37 cellular contexts compared by ENCODE assay signal in genomic region chr1:151813271-151813977, GRCh38. TPM values are rescaled to one million over a fixed set of nuclear protein-coding genes. Genes with fewer than 3 reads are reported as not detected.
"Had no signal": no experiment of that assay in that cellular context is flagged by ENCODE, and none has a peak within 500 bp of the region (broad histone marks: within the 10 kb centered on the region; RNA-seq: fewer than 3 reads in every experiment).

No MANE protein-coding gene starts in this region.

- H3K27me3 ChIP-seq: breast epithelium, dorsolateral prefrontal cortex, pancreas, vagina had no signal

- H3K36me3 ChIP-seq: breast epithelium, prostate gland, thoracic aorta, vagina had no signal

- ATAC-seq: activated naive CD8-positive, alpha-beta T cell treated with anti-CD3 and anti-CD28 coated beads, Interleukin-2, amount 50 U/mL, for 24 hours; activated T-cell treated with anti-CD3 and anti-CD28 coated beads, Interleukin-2, amount 50 U/mL, for 4 hours; left cardiac atrium; left ventricle myocardium superior; mucosa of descending colon; pancreas; sciatic nerve had no signal

- H3K9me3 ChIP-seq: breast epithelium, mucosa of descending colon, pancreas, prostate gland, thoracic aorta, vagina had no signal

- H3K9me3 Mint-ChIP-seq: activated CD4-positive, alpha-beta memory T cell treated with anti-CD3 and anti-CD28 coated beads, Interleukin-2, amount 10 ng/mL, durations not matched to agents 7 days and 5 days; activated CD4-positive, alpha-beta T cell treated with anti-CD3 and anti-CD28 coated beads, Interleukin-2, amount 10 ng/mL, durations not matched to agents 7 days and 5 days; activated naive CD4-positive, alpha-beta T cell treated with anti-CD3 and anti-CD28 coated beads, Interleukin-2, amount 50 U/mL, for 24 hours; activated naive CD8-positive, alpha-beta T cell treated with anti-CD3 and anti-CD28 coated beads, Interleukin-2, amount 50 U/mL, for 24 hours; activated T-cell treated with anti-CD3 and anti-CD28 coated beads, Interleukin-2, amount 50 U/mL, for 4 hours; activated T-helper 2 cell treated with anti-CD3 and anti-CD28 coated beads, Interferon-gamma antibody, Interleukin-2, Interleukin-4, amounts not matched to agents 10 μg/mL and 5 μg/mL and 100 μg/mL, durations not matched to agents 14 hours and 24 hours and 36 hours; central memory CD8-positive, alpha-beta T cell; nephron progenitor cell; stimulated activated naive CD8-positive, alpha-beta T cell treated with anti-CD3 and anti-CD28 coated beads, Interleukin-15, Interleukin-2, amounts not matched to agents 100 ng/mL and 50 ng/mL, for 24 hours; type B pancreatic cell had no signal

- H3K27ac ChIP-seq: breast epithelium, coronary artery, pancreas, prostate gland, skin epidermis, thoracic aorta, vagina had no signal

- H3K4me3 Mint-ChIP-seq: activated CD4-positive, alpha-beta memory T cell treated with anti-CD3 and anti-CD28 coated beads, Interleukin-2, amount 10 ng/mL, durations not matched to agents 7 days and 5 days; activated CD4-positive, alpha-beta T cell treated with anti-CD3 and anti-CD28 coated beads, Interleukin-2, amount 10 ng/mL, durations not matched to agents 7 days and 5 days; activated naive CD4-positive, alpha-beta T cell treated with anti-CD3 and anti-CD28 coated beads, Interleukin-2, amount 50 U/mL, for 24 hours; activated naive CD8-positive, alpha-beta T cell treated with anti-CD3 and anti-CD28 coated beads, Interleukin-2, amount 50 U/mL, for 24 hours; activated T-cell treated with anti-CD3 and anti-CD28 coated beads, Interleukin-2, amount 50 U/mL, for 4 hours; central memory CD8-positive, alpha-beta T cell; nephron progenitor cell; stimulated activated naive CD8-positive, alpha-beta T cell treated with anti-CD3 and anti-CD28 coated beads, Interleukin-15, Interleukin-2, amounts not matched to agents 100 ng/mL and 50 ng/mL, for 24 hours; type B pancreatic cell had no signal

- H3K27ac Mint-ChIP-seq: activated naive CD4-positive, alpha-beta T cell treated with anti-CD3 and anti-CD28 coated beads, Interleukin-2, amount 50 U/mL, for 24 hours; activated naive CD8-positive, alpha-beta T cell treated with anti-CD3 and anti-CD28 coated beads, Interleukin-2, amount 50 U/mL, for 24 hours; activated T-helper 2 cell treated with anti-CD3 and anti-CD28 coated beads, Interferon-gamma antibody, Interleukin-2, Interleukin-4, amounts not matched to agents 10 μg/mL and 5 μg/mL and 100 μg/mL, durations not matched to agents 14 hours and 24 hours and 36 hours; nephron progenitor cell; stimulated activated naive CD8-positive, alpha-beta T cell treated with anti-CD3 and anti-CD28 coated beads, Interleukin-15, Interleukin-2, amounts not matched to agents 100 ng/mL and 50 ng/mL, for 24 hours; type B pancreatic cell had no signal

- FAIRE-seq: endothelial cell of umbilical vein, keratinocyte, pancreas had no signal

- H3K4me1 ChIP-seq: breast epithelium, prostate gland, vagina had no signal

- H3K4me3 ChIP-seq: breast epithelium, coronary artery, dorsolateral prefrontal cortex, mucosa of descending colon, pancreas, prostate gland, skin epidermis, thoracic aorta, vagina had no signal

- H3K27me3 Mint-ChIP-seq: activated CD4-positive, alpha-beta memory T cell treated with anti-CD3 and anti-CD28 coated beads, Interleukin-2, amount 10 ng/mL, durations not matched to agents 7 days and 5 days; activated CD4-positive, alpha-beta T cell treated with anti-CD3 and anti-CD28 coated beads, Interleukin-2, amount 10 ng/mL, durations not matched to agents 7 days and 5 days; activated naive CD4-positive, alpha-beta T cell treated with anti-CD3 and anti-CD28 coated beads, Interleukin-2, amount 50 U/mL, for 24 hours; central memory CD8-positive, alpha-beta T cell; stimulated activated naive CD8-positive, alpha-beta T cell treated with anti-CD3 and anti-CD28 coated beads, Interleukin-15, Interleukin-2, amounts not matched to agents 100 ng/mL and 50 ng/mL, for 24 hours had no signal

- DNase-seq: activated CD4-positive, alpha-beta memory T cell treated with anti-CD3 and anti-CD28 coated beads, Interleukin-2, amount 10 ng/mL, durations not matched to agents 7 days and 5 days; activated CD4-positive, alpha-beta T cell treated with anti-CD3 and anti-CD28 coated beads, Interleukin-2, amount 10 ng/mL, durations not matched to agents 7 days and 5 days; activated CD4-positive, CD25-positive, alpha-beta regulatory T cell treated with anti-CD3 and anti-CD28 coated beads, Interleukin-2, amount 50 U/mL, for 72 hours; activated naive CD8-positive, alpha-beta T cell treated with anti-CD3 and anti-CD28 coated beads, Interleukin-2, amount 50 U/mL, for 24 hours; activated T-cell treated with anti-CD3 and anti-CD28 coated beads, Interleukin-2, amount 50 U/mL, for 4 hours; amygdala; foreskin fibroblast; head of caudate nucleus; hippocampal formation; left cardiac atrium; left ventricle myocardium superior; mucosa of descending colon; nephron progenitor cell; retina; stimulated activated CD4-positive, alpha-beta T cell treated with anti-CD3 and anti-CD28 coated beads, Interleukin-12 subunit alpha, Interleukin-12 subunit beta, amount 100 ng/mL, for 4 hours; stimulated activated CD4-positive, alpha-beta T cell treated with anti-CD3 and anti-CD28 coated beads, Interleukin-4, amount 100 ng/mL, for 1 hour; T-helper 2 cell had no signal

- H3K36me3 Mint-ChIP-seq: activated naive CD4-positive, alpha-beta T cell treated with anti-CD3 and anti-CD28 coated beads, Interleukin-2, amount 50 U/mL, for 24 hours; type B pancreatic cell had no signal

RNA-seq across cellular contexts. Expression of gene LINGO4, which starts 8.2 kb away (rescaled TPM):
- total RNA-seq: activated T-helper 2 cell treated with anti-CD3 and anti-CD28 coated beads, Interferon-gamma antibody, Interleukin-2, Interleukin-4, amounts not matched to agents 10 μg/mL and 5 μg/mL and 100 μg/mL, durations not matched to agents 14 hours and 24 hours and 36 hours; endothelial cell of umbilical vein; lung microvascular endothelial cell; mesenteric fat pad; myocyte; sciatic nerve; subcutaneous adipose tissue; thoracic aorta had no signal
- polyA plus RNA-seq: endothelial cell of umbilical vein, keratinocyte had no signal

RNA-seq across cellular contexts. Expression of gene RORC, which starts 18.2 kb away (rescaled TPM):
- total RNA-seq: endothelial cell of umbilical vein, lung microvascular endothelial cell, thoracic aorta had no signal
- polyA plus RNA-seq: endothelial cell of umbilical vein had no signal

RNA-seq across cellular contexts. Expression of gene C2CD4D, which starts 26.2 kb away (rescaled TPM):
- total RNA-seq: endothelial cell of umbilical vein, left cardiac atrium, left ventricle myocardium superior, mesenteric fat pad, myocyte, thoracic aorta, vagina had no signal
- polyA plus RNA-seq: endothelial cell of umbilical vein had no signal

RNA-seq across cellular contexts. Expression of gene THEM5, which starts 40.1 kb away (rescaled TPM):
- total RNA-seq: activated CD4-positive, alpha-beta memory T cell treated with anti-CD3 and anti-CD28 coated beads, Interleukin-2, amount 10 ng/mL, durations not matched to agents 7 days and 5 days; activated CD4-positive, alpha-beta T cell treated with anti-CD3 and anti-CD28 coated beads, Interleukin-2, amount 10 ng/mL, durations not matched to agents 7 days and 5 days; activated T-cell treated with anti-CD3 and anti-CD28 coated beads, Interleukin-2, amount 50 U/mL, for 4 hours; activated T-helper 2 cell treated with anti-CD3 and anti-CD28 coated beads, Interferon-gamma antibody, Interleukin-2, Interleukin-4, amounts not matched to agents 10 μg/mL and 5 μg/mL and 100 μg/mL, durations not matched to agents 14 hours and 24 hours and 36 hours; breast epithelium; endothelial cell of umbilical vein; left cardiac atrium; left ventricle myocardium superior; lung microvascular endothelial cell; mesenteric fat pad; mucosa of descending colon; myocyte; prostate gland; sciatic nerve; subcutaneous adipose tissue; thoracic aorta had no signal
- polyA plus RNA-seq: endothelial cell of umbilical vein, pancreas had no signal
